In the genomic region with DNA sequence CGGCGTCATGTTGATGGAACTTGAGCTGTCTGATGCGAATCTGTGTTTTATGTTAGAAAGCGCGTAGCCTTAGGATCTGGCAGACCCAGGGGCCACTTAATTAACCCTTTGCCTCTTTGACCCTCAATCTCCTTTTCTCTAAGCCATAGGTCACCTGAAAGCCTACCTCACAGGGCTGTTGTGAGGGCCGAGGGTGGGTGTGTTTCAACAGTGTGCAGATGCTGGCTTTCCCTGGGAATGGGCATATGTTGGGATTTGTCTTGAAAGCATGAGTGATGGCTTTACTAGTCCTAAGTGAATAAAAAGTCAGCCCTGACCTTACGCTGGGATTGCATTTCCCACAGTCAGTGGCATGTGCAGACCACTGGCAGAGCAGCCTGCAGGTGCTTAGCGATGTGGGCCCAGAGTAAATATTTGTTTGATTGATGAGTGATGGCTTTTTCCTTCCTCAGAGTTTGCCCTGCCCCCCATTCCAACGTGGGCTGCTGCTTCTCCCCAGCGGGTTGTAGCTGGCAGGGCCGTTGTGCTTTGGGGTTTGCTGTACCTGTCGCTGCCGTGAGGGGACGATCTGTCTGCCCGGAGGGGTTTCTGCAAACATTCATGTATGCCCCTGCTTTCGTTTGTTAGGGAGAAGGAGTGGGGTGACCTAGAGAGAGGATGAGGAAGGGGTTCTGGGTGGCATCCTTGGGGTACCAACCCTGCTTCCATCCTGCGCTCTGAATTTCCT, we compare ENCODE assay signal across 32 cellular contexts. TPM values are rescaled to one million over a fixed set of nuclear protein-coding genes. Genes with fewer than 3 reads are reported as not detected.
DNase-seq lines count a peak whose midpoint lies in the region; ATAC-seq and TF ChIP-seq lines count a peak whose summit lies in the region.
"Had no signal": no experiment of that assay in that cellular context is flagged by ENCODE, and none has a peak within 500 bp of the region (broad histone marks: within the 10 kb centered on the region; RNA-seq: fewer than 3 reads in every experiment).

No MANE protein-coding gene starts in this region.

- DNase-seq in Right ventricle myocardium superior (peak; percentile 20), left cardiac atrium (no peak), NCI-H510A (lab: John Stamatoyannopoulos, UW) (peak; percentile 52), left kidney (ENCODE audit: low read depth, low spot score) (peak; percentile 62), spleen (peak; percentile 48), epidermal melanocyte (ENCODE audit: insufficient read length, low spot score) (no peak), putamen (ENCODE audit: low spot score) (no peak)
- DNase-seq in activated CD4-positive, alpha-beta T cell treated with anti-CD3 and anti-CD28 coated beads, Interleukin-2, amount 50 U/mL, for 48 hours, result no peak
- DNase-seq: ACHN; activated CD4-positive, alpha-beta T cell treated with anti-CD3 and anti-CD28 coated beads, Interleukin-2, amount 10 ng/mL, durations not matched to agents 24 days and 14 days; BE2C; effector CD4-positive, alpha-beta T cell; H9; hippocampal formation; MG63; NCI-H1105 treated with DMSO at 0.1 percent for 48 hours; NCI-H2107; NCI-H524 treated with DMSO at 0.1 percent for 48 hours; SJCRH30; stimulated activated CD8-positive, alpha-beta memory T cell treated with anti-CD3 and anti-CD28 coated beads, Interleukin-4, amount 100 ng/mL, for 48 hours; stimulated activated naive CD8-positive, alpha-beta T cell treated with anti-CD3 and anti-CD28 coated beads, Interleukin-15, amount 100 ng/mL, for 72 hours; WERI-Rb-1 had no signal

- intact Hi-C loops in Right ventricle myocardium superior (cut with DNase I), result loop anchor here (10.0 kb wide), 1 partner anchor 767 kb away; no protein-coding TSS in a partner anchor
- intact Hi-C loops in left cardiac atrium (cut with DNase I), result no loop called here
- intact Hi-C loops in spleen (cut with DNase I; ENCODE audit: low total_unique reads), result loop anchor here (10.0 kb wide), 1 partner anchor 377 kb away; no protein-coding TSS in a partner anchor

- 69 to 80% (median 76%) methylated on average over 17 of the region's 17 CpGs for WGBS in spleen, 5 donors

- no peak overlapping the region for H3K4me3 ChIP-seq in spleen
- H3K4me3 ChIP-seq: breast epithelium, MG63, right lobe of liver, SJCRH30, thoracic aorta had no signal

- no peak for TF ChIP-seq POLR2A in spleen (IDR thresholded peaks at IDR 0.05)

- no peaks in the 10 kb centered on the region for H3K4me1 ChIP-seq in spleen
- H3K4me1 ChIP-seq: BE2C, breast epithelium, right lobe of liver, SJCRH30 had no signal

- no peak for TF ChIP-seq CTCF in spleen (IDR thresholded peaks at IDR 0.05 in 8 of 11, conservative IDR thresholded peaks at IDR 0.05 in 3 of 11)

- no peak overlapping the region for H3K27ac ChIP-seq in spleen
- H3K27ac ChIP-seq: breast epithelium, epithelial cell of prostate, HL-60, KMS-11, right lobe of liver, SJCRH30, thoracic aorta, WERI-Rb-1 had no signal

- no peaks in the 10 kb centered on the region for H3K9me3 ChIP-seq in spleen
- H3K9me3 ChIP-seq: BE2C, breast epithelium, MG63, right lobe of liver, SJCRH30, thoracic aorta had no signal

- no peaks in the 10 kb centered on the region for H3K36me3 ChIP-seq in spleen
- H3K36me3 ChIP-seq: breast epithelium, MG63, right lobe of liver, thoracic aorta, WERI-Rb-1 had no signal

- ATAC-seq in Right ventricle myocardium superior (ENCODE audit: poor library complexity) (no peak), left cardiac atrium (no peak)
- ATAC-seq: Panc1; right lobe of liver; stimulated activated naive CD8-positive, alpha-beta T cell treated with anti-CD3 and anti-CD28 coated beads, Interleukin-15, amount 100 ng/mL, for 72 hours had no signal

- H3K27me3 ChIP-seq in spleen (replicated peaks in 1 of 7), result peaks cover 0 to 4% (median 0%) of the 10 kb centered on the region in 7 donors
- H3K27me3 ChIP-seq: BE2C, breast epithelium, MG63, right lobe of liver, SJCRH30 had no signal

RNA-seq across cellular contexts. Expression of a gene that starts 31.4 kb away (rescaled TPM):
- total RNA-seq in Right ventricle myocardium superior (24.7 TPM), left cardiac atrium (10 to 100 TPM; 24.7 to 26.3 TPM), spleen (100 to 1,000 TPM in 5 of 7 donors, 10 to 100 TPM in 2; 86.5 to 282 (median 174) TPM)
- polyA plus RNA-seq in spleen, result 100 to 1,000 TPM in 2 of 3 donors, 10 to 100 TPM in 1; 86.6 to 763 (median 435) TPM
- total RNA-seq: activated CD4-positive, alpha-beta T cell treated with anti-CD3 and anti-CD28 coated beads, Interleukin-2, amount 10 ng/mL, durations not matched to agents 24 days and 14 days; activated CD8-positive, alpha-beta memory T cell treated with anti-CD3 and anti-CD28 coated beads for 36 hours had no signal
- polyA plus RNA-seq: neural cell had no signal

RNA-seq across cellular contexts. Expression of a gene that starts 46.2 kb away (rescaled TPM):
- total RNA-seq in Right ventricle myocardium superior (not detected), left cardiac atrium (not detected), spleen (not detected)
- under 1 TPM in 1 of 3 donors, not detected in 2; under 0.01 TPM for polyA plus RNA-seq in spleen
- total RNA-seq: activated CD4-positive, alpha-beta T cell treated with anti-CD3 and anti-CD28 coated beads, Interleukin-2, amount 10 ng/mL, durations not matched to agents 24 days and 14 days; activated CD8-positive, alpha-beta memory T cell treated with anti-CD3 and anti-CD28 coated beads for 36 hours; breast epithelium; G401; H9; thoracic aorta had no signal
- polyA plus RNA-seq: neural cell had no signal

Comparison
In these comparisons a context has a peak if more than half of its experiments do, and no peak if none do; other contexts are left out.
1. DNase-seq: peak in Right ventricle myocardium superior (single experiment), NCI-H510A (single experiment), left kidney (single experiment) and spleen (single experiment); none in left cardiac atrium (single experiment), epidermal melanocyte (single experiment), putamen (single experiment) and activated CD4-positive, alpha-beta T cell treated with anti-CD3 and anti-CD28 coated beads, Interleukin-2, amount 50 U/mL, for 48 hours (0 of 2).
2. intact Hi-C loops: an anchor here in Right ventricle myocardium superior (10.0 kb wide) and spleen (10.0 kb wide); none called in left cardiac atrium.